Comparison of ENCODE assay signal across 10 cellular contexts in the genomic region with DNA sequence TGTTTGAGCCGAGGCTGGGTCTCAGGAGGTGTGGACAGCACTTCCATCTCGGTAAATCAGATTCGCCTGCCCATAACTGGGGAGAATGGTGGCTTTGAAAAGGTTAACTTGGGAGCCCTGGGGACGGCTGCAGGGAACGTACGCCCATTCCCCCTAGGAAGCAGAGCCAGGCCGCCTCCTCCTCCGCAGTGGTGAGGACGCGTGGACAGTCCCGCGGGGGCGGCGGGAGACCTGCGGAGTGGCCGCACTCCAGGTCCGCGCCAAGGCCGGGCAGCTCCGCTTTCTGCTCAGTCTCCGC. TPM values are rescaled to one million over a fixed set of nuclear protein-coding genes. Genes with fewer than 3 reads are reported as not detected.
DNase-seq lines count a peak whose midpoint lies in the region; ATAC-seq and TF ChIP-seq lines count a peak whose summit lies in the region.
"Had no signal": no experiment of that assay in that cellular context is flagged by ENCODE, and none has a peak within 500 bp of the region (broad histone marks: within the 10 kb centered on the region; RNA-seq: fewer than 3 reads in every experiment).

No MANE protein-coding gene starts in this region.

- H3K36me3 ChIP-seq in SJCRH30 (peaks cover 20% of the 10 kb centered on the region), heart right ventricle (no peaks in the 10 kb centered on the region)

- H3K27me3 ChIP-seq in SJCRH30 (no peaks in the 10 kb centered on the region), heart right ventricle (peaks cover 0 to 65% (median 38%) of the 10 kb centered on the region in 7 donors)

- DNase-seq in CMK (ENCODE audit: low read depth) (peak; percentile 48), SJCRH30 (no peak), heart right ventricle (peak in 1 of 2 donors; percentile 74), skeletal muscle cell (ENCODE audit: low read depth) (no peak), NCI-H2029 (lab: John Stamatoyannopoulos, UW) (no peak), GOT3 (lab: John Stamatoyannopoulos, UW) (no peak), NCI-H1092 treated with DMSO at 0.1 percent for 48 hours (lab: John Stamatoyannopoulos, UW) (no peak)

- peak overlapping the region; percentile 83 for H3K27ac ChIP-seq in SJCRH30
- H3K27ac ChIP-seq in heart right ventricle = no peak overlapping the region
- H3K27ac ChIP-seq: epithelial cell of prostate, HL-60 had no signal

- 2 to 3% methylated on average over 21 of the region's 21 CpGs for WGBS in heart right ventricle, 2 donors

- H3K9me3 ChIP-seq in SJCRH30 (replicated peaks) = no peaks in the 10 kb centered on the region
- no peaks in the 10 kb centered on the region for H3K9me3 ChIP-seq in heart right ventricle

- ATAC-seq in GM21576 (IDR thresholded peaks at IDR 0.05; ENCODE audit: unreplicated experiment) (peak; percentile 75), heart right ventricle (peak in 7 of 8 donors; percentile 68 to 87 (median 83))

- intact Hi-C loops in heart right ventricle (cut with DNase I) = loop anchor here (1.0 to 10.0 kb wide), 15 partner anchors 302 to 818 kb away; no protein-coding TSS in a partner anchor

- TF ChIP-seq CTCF in heart right ventricle (IDR thresholded peaks at IDR 0.05) = peak in 4 of 9 donors; percentile 68 to 96 (median 93)

- peak overlapping the region; percentile 83 for H3K4me3 ChIP-seq in SJCRH30
- H3K4me3 ChIP-seq in heart right ventricle = peak overlapping the region in 9 of 10 donors; percentile 44 to 75 (median 57)
- peak overlapping the region; percentile 38 for H3K4me3 ChIP-seq in skeletal muscle cell (ENCODE audit: low read depth, low read length)

- H3K4me1 ChIP-seq in SJCRH30 = peaks cover 6% of the 10 kb centered on the region
- H3K4me1 ChIP-seq in heart right ventricle = peaks cover 4 to 50% (median 42%) of the 10 kb centered on the region in 9 donors

RNA-seq across cellular contexts. Expression of a gene that starts 0.8 kb away (rescaled TPM):
- total RNA-seq in SJCRH30 (2014; rRNA removed; shearing (Covaris generic)) = 185 and 190 TPM in 2 replicates
- total RNA-seq in heart right ventricle = 1 to 10 TPM in 2 of 10 donors, under 1 TPM in 8; 0.14 to 1.4 (median 0.61) TPM
- polyA plus RNA-seq in heart right ventricle = under 1 TPM; 0.35 to 0.37 TPM

Comparison
In these comparisons a context has a peak if more than half of its experiments do, and no peak if none do; other contexts are left out.
1. RNA of a gene that starts 0.8 kb away (total RNA-seq): 185 to 190 TPM in SJCRH30; 0.14 to 1.4 TPM in heart right ventricle; every median in the first group is over 10 times any median in the second.
2. Peak in every context shown above with its lines, with median percentiles within 50 percentile points of each other: H3K4me3 ChIP-seq.